In genomic region chr3:49007771-49008528, GRCh38 we compare ENCODE assay signal across 8 cellular contexts. TPM values are rescaled to one million over a fixed set of nuclear protein-coding genes. Genes with fewer than 3 reads are reported as not detected.
A peak's percentile ranks its signal among the peaks of the same experiment; 100 is the strongest.
DNase-seq lines count a peak whose midpoint lies in the region; ATAC-seq and TF ChIP-seq lines count a peak whose summit lies in the region.

No MANE protein-coding gene starts in this region.

- H3K4me2 ChIP-seq in GM23338 = peak overlapping the region; percentile 95

- H4K20me1 ChIP-seq in GM23338 (replicated peaks; ENCODE audit: insufficient read depth) = peaks cover 34% of the 10 kb centered on the region

- H3K4me3 Mint-ChIP-seq in GM23338 (peak overlapping the region; percentile 98), progenitor cell of endocrine pancreas (ENCODE audit: low read depth) (peak overlapping the region; percentile 100)

- peak; percentile 96 for DNase-seq in GM23338 (ENCODE audit: low spot score)
- no peak for DNase-seq in LNCaP clone FGC (ENCODE audit: low read depth)
- DNase-seq in T-helper 1 cell = peak; percentile 82 to 91 (median 83)
- peak; percentile 94 to 97 (median 95) for DNase-seq in adrenal gland
- peak; percentile 91 for DNase-seq in left cardiac atrium
- peak; percentile 58 for DNase-seq in progenitor cell of endocrine pancreas (ENCODE audit: low spot score, unreplicated experiment)

- H3K4me1 ChIP-seq in ES-I3 (ENCODE audit: insufficient read depth, low read length) = 0 out of 2 replicates have a peak, but pooled peaks cover 2% of the 10 kb centered on the region
- peaks cover 9% of the 10 kb centered on the region for H3K4me1 ChIP-seq in GM23338 (ENCODE audit: insufficient read depth)
- peaks cover 27 to 41% of the 10 kb centered on the region in 2 donors for H3K4me1 ChIP-seq in adrenal gland (replicated peaks in 1 of 2)
- H3K4me1 ChIP-seq in urinary bladder (ENCODE audit: insufficient read depth) = no peaks in the 10 kb centered on the region

- H3K27ac ChIP-seq in GM23338 (ENCODE audit: low read depth) = peak overlapping the region; percentile 100
- H3K27ac ChIP-seq in adrenal gland = peak overlapping the region; percentile 84 to 98 (median 94)
- peak overlapping the region; percentile 91 for H3K27ac ChIP-seq in urinary bladder (ENCODE audit: low read depth)

- H3K36me3 Mint-ChIP-seq in GM23338 (ENCODE audit: low read depth) (peaks cover 25% of the 10 kb centered on the region), progenitor cell of endocrine pancreas (ENCODE audit: insufficient read depth) (peaks cover 22% of the 10 kb centered on the region)

- peak overlapping the region; percentile 88; the same call in 1 of the 2 replicates for H2AFZ ChIP-seq in GM23338

- peaks cover 15% of the 10 kb centered on the region for H3K4me1 Mint-ChIP-seq in GM23338
- peaks cover 23% of the 10 kb centered on the region for H3K4me1 Mint-ChIP-seq in progenitor cell of endocrine pancreas (ENCODE audit: low read depth)

- H3K27me3 Mint-ChIP-seq in GM23338 (ENCODE audit: insufficient read depth, low read depth, poor library complexity) (peaks cover 12% of the 10 kb centered on the region), progenitor cell of endocrine pancreas (peaks cover 4% of the 10 kb centered on the region)

- ATAC-seq in GM23338 (peak; percentile 66), left cardiac atrium (peak; percentile 83 to 89)

- H3F3A ChIP-seq in GM23338 (replicated peaks; ENCODE audit: low read depth) = 0 out of 2 replicates have a peak, but pooled peaks cover 5% of the 10 kb centered on the region

- H3K9me3 Mint-ChIP-seq in GM23338 (peaks cover 3% of the 10 kb centered on the region; the same call in 2 of the 3 replicates), progenitor cell of endocrine pancreas (ENCODE audit: low read depth) (no peaks in the 10 kb centered on the region)

- H3K36me3 ChIP-seq in ES-I3 (ENCODE audit: insufficient read depth, low read length) (peaks cover 3% of the 10 kb centered on the region; the same call in 1 of the 2 replicates), GM23338 (ENCODE audit: insufficient read depth) (peaks cover 8% of the 10 kb centered on the region; the same call in 1 of the 2 replicates), adrenal gland (replicated peaks in 1 of 2) (peaks cover 0 to 13% of the 10 kb centered on the region in 2 donors), urinary bladder (ENCODE audit: insufficient read depth) (no peaks in the 10 kb centered on the region)

- 8 to 21% (median 15%) methylated on average over 17 to 40 of the region's 41 CpGs for WGBS in adrenal gland, 4 donors
- WGBS in urinary bladder = 11% methylated on average over 40 of the region's 41 CpGs

- intact Hi-C loops in adrenal gland (cut with DNase I) = no loop called here
- intact Hi-C loops in left cardiac atrium (cut with DNase I) = no loop called here

- TF ChIP-seq CTCF in GM23338 (conservative IDR thresholded peaks at IDR 0.05; ENCODE audit: low read depth in 2 of 2) (no peak; a peak in 1 of 4 replicates), LNCaP clone FGC (IDR thresholded peaks at IDR 0.05; ENCODE audit: control insufficient read depth, extremely low read depth, insufficient read depth) (no peak), adrenal gland (IDR thresholded peaks at IDR 0.05) (no peak), progenitor cell of endocrine pancreas (IDR thresholded peaks at IDR 0.05; ENCODE audit: unreplicated experiment) (no peak)

- peak overlapping the region; percentile 99 for H3K4me3 ChIP-seq in GM23338
- peak overlapping the region; percentile 96 for H3K4me3 ChIP-seq in LNCaP clone FGC (ENCODE audit: low read depth, low read length)
- H3K4me3 ChIP-seq in adrenal gland = peak overlapping the region; percentile 19 to 83 (median 56)
- H3K4me3 ChIP-seq in urinary bladder (ENCODE audit: low read depth, low read length) = peak overlapping the region; percentile 51

- H3K27me3 ChIP-seq in GM23338 (ENCODE audit: insufficient read depth) = no peaks in the 10 kb centered on the region
- no peaks in the 10 kb centered on the region for H3K27me3 ChIP-seq in adrenal gland

- H3K27ac Mint-ChIP-seq in GM23338 (peak overlapping the region; percentile 100), progenitor cell of endocrine pancreas (peak overlapping the region; percentile 100)

- no peak for TF ChIP-seq POLR2A in adrenal gland (IDR thresholded peaks at IDR 0.05)

- H3K79me2 ChIP-seq in GM23338 (replicated peaks; ENCODE audit: insufficient read depth) = peaks cover 54% of the 10 kb centered on the region

- peak overlapping the region; percentile 84 for H3K9ac ChIP-seq in ES-I3 (ENCODE audit: low read depth, low read length)

- H3K9me3 ChIP-seq in ES-I3 (ENCODE audit: control insufficient read depth, insufficient read depth, low read length) (no peaks in the 10 kb centered on the region), adrenal gland (replicated peaks in 1 of 3) (no peaks in the 10 kb centered on the region)

- no peaks in the 10 kb centered on the region for H3K9me2 ChIP-seq in GM23338 (ENCODE audit: insufficient read depth)

TF ChIP-seq in GM23338, 12 proteins besides CTCF, POLR2A, EP300 and RAD21:
- TF ChIP-seq POLR2AphosphoS5 (IDR thresholded peaks at IDR 0.05; ENCODE audit: low read depth) (peak; percentile 59; the same call in 1 of the 2 replicates), CREB1 (CRISPR knock-in tag; IDR thresholded peaks at IDR 0.05; ENCODE audit: low read depth) (no peak)

RNA-seq across cellular contexts. Expression of gene WDR6, which starts 0.8 kb away (rescaled TPM):
- 151 and 156 TPM in 2 replicates for total RNA-seq in GM23338 (2014; rRNA removed; shearing (Covaris generic))
- polyA plus RNA-seq in GM23338 (2016; fragmentation: Nextera tagmentation; extraction: Ambion mirVana) (76.5 and 83.7 TPM in 2 replicates), adrenal gland (100 to 1,000 TPM in 2 of 3 donors, 10 to 100 TPM in 1; 86.0 to 699 (median 442) TPM), urinary bladder (132 TPM)
- total RNA-seq in adrenal gland (100 to 1,000 TPM; 106 to 431 (median 177) TPM), left cardiac atrium (10 to 100 TPM; 76.1 to 77.1 TPM), progenitor cell of endocrine pancreas (369 and 414 TPM in 2 replicates), urinary bladder (66.2 TPM)

RNA-seq across cellular contexts. Expression of gene DALRD3, which starts 10.4 kb away (rescaled TPM):
- total RNA-seq in GM23338 (2014; rRNA removed; shearing (Covaris generic)) = 38.0 and 57.7 TPM in 2 replicates
- polyA plus RNA-seq in GM23338 (2016; fragmentation: Nextera tagmentation; extraction: Ambion mirVana) (31.0 and 31.3 TPM in 2 replicates), adrenal gland (10 to 100 TPM; 22.8 to 65.2 (median 53.1) TPM), urinary bladder (28.3 TPM)
- total RNA-seq in adrenal gland (10 to 100 TPM; 18.4 to 87.9 (median 46.7) TPM), left cardiac atrium (10 to 100 TPM in 1 of 2 donors, 1 to 10 TPM in 1; 9.8 to 10.1 TPM), progenitor cell of endocrine pancreas (44.1 and 45.5 TPM in 2 replicates), urinary bladder (26.7 TPM)

RNA-seq across cellular contexts. Expression of gene NDUFAF3, which starts 14.0 kb away (rescaled TPM):
- total RNA-seq in GM23338 (2014; rRNA removed; shearing (Covaris generic)) = 32.3 and 49.9 TPM in 2 replicates
- polyA plus RNA-seq in GM23338 (2016; fragmentation: Nextera tagmentation; extraction: Ambion mirVana) (118 and 122 TPM in 2 replicates), adrenal gland (100 to 1,000 TPM; 102 to 578 (median 269) TPM), urinary bladder (81.6 TPM)
- total RNA-seq in adrenal gland (100 to 1,000 TPM in 7 of 8 donors, 10 to 100 TPM in 1; 87.2 to 442 (median 173) TPM), left cardiac atrium (100 to 1,000 TPM; 135 to 138 TPM), progenitor cell of endocrine pancreas (46.1 and 49.5 TPM in 2 replicates), urinary bladder (43.2 TPM)

RNA-seq across cellular contexts. Expression of gene P4HTM, which starts 17.9 kb away (rescaled TPM):
- total RNA-seq in GM23338 (2014; rRNA removed; shearing (Covaris generic)) = 22.1 and 28.7 TPM in 2 replicates
- polyA plus RNA-seq in GM23338 (2016; fragmentation: Nextera tagmentation; extraction: Ambion mirVana) = 15.9 and 17.9 TPM in 2 replicates
- 100 to 1,000 TPM in 4 of 8 donors, 10 to 100 TPM in 4; 56.7 to 174 (median 102) TPM for total RNA-seq in adrenal gland
- 100 to 1,000 TPM in 2 of 3 donors, 10 to 100 TPM in 1; 26.6 to 155 (median 129) TPM for polyA plus RNA-seq in adrenal gland
- total RNA-seq in left cardiac atrium = 10 to 100 TPM; 32.8 to 33.9 TPM
- total RNA-seq in progenitor cell of endocrine pancreas = 45.3 and 48.4 TPM in 2 replicates
- 30.9 TPM for total RNA-seq in urinary bladder
- polyA plus RNA-seq in urinary bladder = 31.6 TPM

RNA-seq across cellular contexts. Expression of gene IMPDH2, which starts 21.2 kb away (rescaled TPM):
- total RNA-seq in GM23338 (2014; rRNA removed; shearing (Covaris generic)) = 297 and 314 TPM in 2 replicates
- 198 and 216 TPM in 2 replicates for polyA plus RNA-seq in GM23338 (2016; fragmentation: Nextera tagmentation; extraction: Ambion mirVana)
- 100 to 1,000 TPM; 113 to 208 (median 127) TPM for total RNA-seq in adrenal gland
- polyA plus RNA-seq in adrenal gland = 100 to 1,000 TPM; 145 to 171 (median 152) TPM
- 10 to 100 TPM; 60.2 to 71.3 TPM for total RNA-seq in left cardiac atrium
- 197 and 206 TPM in 2 replicates for total RNA-seq in progenitor cell of endocrine pancreas
- total RNA-seq in urinary bladder = 247 TPM
- polyA plus RNA-seq in urinary bladder = 192 TPM
